In genomic region chr22:39234867-39235687, GRCh38 we compare ENCODE assay signal across 10 cellular contexts. TPM values are rescaled to one million over a fixed set of nuclear protein-coding genes. Genes with fewer than 3 reads are reported as not detected.
A peak's percentile ranks its signal among the peaks of the same experiment; 100 is the strongest.
DNase-seq lines count a peak whose midpoint lies in the region; FAIRE-seq and TF ChIP-seq lines count a peak whose summit lies in the region.
"Had no signal": no experiment of that assay in that cellular context is flagged by ENCODE, and none has a peak within 500 bp of the region (broad histone marks: within the 10 kb centered on the region; RNA-seq: fewer than 3 reads in every experiment).

No MANE protein-coding gene starts in this region.

- H3K4me2 ChIP-seq in mammary epithelial cell (ENCODE audit: insufficient read depth, low read depth, low read length): no peak overlapping the region

- CTCF ChIA-PET in mammary epithelial cell (lab: Charles Lee; ENCODE audit: low non-redundant PET): no interaction called here

- no peaks in the 10 kb centered on the region for H3K9me3 ChIP-seq in mammary epithelial cell (replicated peaks; ENCODE audit: insufficient read depth, low read length)
- no peaks in the 10 kb centered on the region for H3K9me3 ChIP-seq in kidney (ENCODE audit: control insufficient read depth in 1 of 2, low read length in 2 of 2)
- H3K9me3 ChIP-seq in spleen: no peaks in the 10 kb centered on the region

- H3K79me2 ChIP-seq in mammary epithelial cell (ENCODE audit: insufficient read depth, low read length): peaks cover 41% of the 10 kb centered on the region

- H3K27me3 ChIP-seq in mammary epithelial cell (ENCODE audit: insufficient read depth, low read length): no peaks in the 10 kb centered on the region
- H3K27me3 ChIP-seq in spleen (replicated peaks in 1 of 7): peaks cover 0 to 100% (median 32%) of the 10 kb centered on the region in 7 donors

- DNase-seq in LoVo (ENCODE audit: low spot score) (peak; percentile 63), mammary epithelial cell (peak; percentile 63), kidney (peak; percentile 93), spleen (no peak), foreskin melanocyte (no peak), NCI-H82 treated with DMSO at 0.1 percent for 48 hours (lab: John Stamatoyannopoulos, UW; ENCODE audit: unreplicated experiment) (no peak), NK-92 (lab: John Stamatoyannopoulos, UW; ENCODE audit: unreplicated experiment) (no peak), DMS53 treated with DMSO at 0.1 percent for 48 hours (lab: John Stamatoyannopoulos, UW; ENCODE audit: unreplicated experiment) (no peak)

- in situ Hi-C loops in mammary epithelial cell (cut with MboI; ENCODE audit: low sequenced_read_pairs in 2 of 2): loop anchor here in 1 of 2 donors (5.0 kb wide), 1 partner anchor 77 kb away; no protein-coding TSS in a partner anchor

- H3K4me3 ChIP-seq in mammary epithelial cell (replicated peaks in 1 of 3; ENCODE audit: insufficient read depth in 1 of 3, low read depth in 2 of 3, low read length in 3 of 3) (no peak overlapping the region), kidney (ENCODE audit: low read length in 2 of 2) (no peak overlapping the region), spleen (peak overlapping the region in 1 of 8 donors; percentile 0)

- H3K27ac ChIP-seq in mammary epithelial cell (ENCODE audit: insufficient read depth, low read depth, low read length) (no peak overlapping the region), kidney (ENCODE audit: low read depth in 2 of 2, low read length in 2 of 2) (peak overlapping the region; percentile 86 to 90), spleen (peak overlapping the region in 5 of 8 donors; percentile 39 to 69 (median 59))
- H3K27ac ChIP-seq: VCaP had no signal

- intact Hi-C loops in mammary epithelial cell (cut with micrococcal nuclease): no loop called here
- intact Hi-C loops in kidney (cut with DNase I): loop anchor here (10.0 kb wide), 1 partner anchor 50 kb away; no protein-coding TSS in a partner anchor
- intact Hi-C loops in spleen (cut with DNase I; ENCODE audit: low total_unique reads): no loop called here

- 65% methylated on average over 17 of the region's 29 CpGs for WGBS in mammary epithelial cell (ENCODE audit: low coverage, missing lambda C conversion rate)
- WGBS in spleen, 5 donors: 20 to 38% (median 24%) methylated on average over 20 to 29 of the region's 29 CpGs

- FAIRE-seq in kidney (lab: Jason Lieb, UNC): no peak

- TF ChIP-seq POLR2A in spleen (IDR thresholded peaks at IDR 0.05): no peak

- H3K9ac ChIP-seq in mammary epithelial cell (ENCODE audit: insufficient read depth, low read length) (no peak overlapping the region), kidney (ENCODE audit: low read length in 2 of 2) (no peak overlapping the region)

- TF ChIP-seq CTCF in mammary epithelial cell (conservative IDR thresholded peaks at IDR 0.05 in 1 of 2, IDR thresholded peaks at IDR 0.05 in 1 of 2; ENCODE audit: extremely low read depth in 1 of 2, insufficient read depth in 1 of 2, low read depth in 1 of 2, low read length in 2 of 2): no peak
- TF ChIP-seq CTCF in kidney (IDR thresholded peaks at IDR 0.05; ENCODE audit: borderline replicate concordance, extremely low read depth, insufficient read depth): no peak
- no peak for TF ChIP-seq CTCF in spleen (IDR thresholded peaks at IDR 0.05 in 8 of 11, conservative IDR thresholded peaks at IDR 0.05 in 3 of 11)

- no peaks in the 10 kb centered on the region for H3K36me3 ChIP-seq in mammary epithelial cell (ENCODE audit: insufficient read depth, low read length)
- peaks cover 0 to 9% of the 10 kb centered on the region in 2 donors for H3K36me3 ChIP-seq in kidney (ENCODE audit: control insufficient read depth in 1 of 2, insufficient read depth in 2 of 2, low read length in 2 of 2)
- H3K36me3 ChIP-seq in spleen: peaks cover 0 to 15% (median 0%) of the 10 kb centered on the region in 6 donors

- BruUV-seq in mammary epithelial cell (replicated peaks; lab: Mats Ljungman, UMichigan): no TSS peak

- H3K4me1 ChIP-seq in mammary epithelial cell (ENCODE audit: insufficient read depth, low read length): peaks cover 24% of the 10 kb centered on the region
- peaks cover 34 to 36% of the 10 kb centered on the region in 2 donors for H3K4me1 ChIP-seq in kidney (ENCODE audit: control insufficient read depth in 1 of 2, insufficient read depth in 1 of 2, low read depth in 1 of 2, low read length in 2 of 2)
- peaks cover 36 to 89% (median 65%) of the 10 kb centered on the region in 6 donors for H3K4me1 ChIP-seq in spleen

- dilution Hi-C loops in mammary epithelial cell (cut with HindIII; ENCODE audit: low sequenced_read_pairs): loop anchor here (5.0 to 25.0 kb wide), 5 partner anchors 53 to 277 kb away; partner anchors contain the start of genes ATF4, MIEF1 and RPL3

- no peaks in the 10 kb centered on the region for H4K20me1 ChIP-seq in mammary epithelial cell (ENCODE audit: insufficient read depth, low read length)

- no peak overlapping the region for H2AFZ ChIP-seq in mammary epithelial cell (ENCODE audit: low read depth, low read length)

RNA-seq across cellular contexts. Expression of gene PDGFB, which starts 9.7 kb away (rescaled TPM):
- total RNA-seq in mammary epithelial cell (10 to 100 TPM; 11.2 to 29.2 TPM), kidney (14.2 TPM), spleen (10 to 100 TPM in 2 of 7 donors, 1 to 10 TPM in 5; 2.4 to 20.5 (median 9.3) TPM)
- polyA plus RNA-seq in mammary epithelial cell (9.1 TPM), kidney (ENCODE audit: insufficient read depth, low read depth, low replicate concordance) (10.4 TPM), spleen (1 to 10 TPM; 1.7 to 8.2 (median 2.0) TPM)
- 32.0 TPM for polyA minus RNA-seq in mammary epithelial cell
- total RNA-seq: NCI-H460 had no signal

Comparison
In these comparisons a context has a peak if more than half of its experiments do, and no peak if none do; other contexts are left out.
1. DNase-seq: peak in LoVo (single experiment), mammary epithelial cell (single experiment) and kidney (single experiment); none in spleen (single experiment), foreskin melanocyte (single experiment), NCI-H82 treated with DMSO at 0.1 percent for 48 hours (single experiment), NK-92 (single experiment) and DMS53 treated with DMSO at 0.1 percent for 48 hours (single experiment).